ENCODE assay signal across 8 cellular contexts in the genomic region with DNA sequence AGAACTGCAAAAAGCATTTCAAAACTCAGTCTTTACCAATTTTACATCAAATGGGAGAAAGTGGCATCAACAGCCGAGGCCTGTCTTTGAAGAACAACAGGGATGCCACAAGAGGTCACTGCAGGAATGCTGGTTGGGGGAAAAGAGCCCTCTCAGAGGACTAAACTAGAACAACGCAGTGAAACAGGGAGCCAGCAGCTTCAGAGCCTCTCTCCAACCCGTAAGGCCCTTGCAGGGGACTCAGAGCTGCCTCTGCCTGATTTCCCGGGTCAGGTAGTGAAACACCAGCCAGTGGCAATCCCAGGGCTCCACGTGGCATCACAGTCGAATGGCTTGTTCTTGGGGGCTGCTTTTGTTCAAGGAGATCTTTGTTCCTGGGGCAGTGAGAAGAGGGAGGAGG. TPM values are rescaled to one million over a fixed set of nuclear protein-coding genes. Genes with fewer than 3 reads are reported as not detected.
A peak's percentile ranks its signal among the peaks of the same experiment; 100 is the strongest.
DNase-seq lines count a peak whose midpoint lies in the region; ATAC-seq and TF ChIP-seq lines count a peak whose summit lies in the region.

No MANE protein-coding gene starts in this region.

- no peaks in the 10 kb centered on the region for H4K20me1 ChIP-seq in OCI-LY3 (ENCODE audit: insufficient read depth, low read length)

- peak overlapping the region; percentile 56; the same call in 1 of the 2 replicates for H2AFZ ChIP-seq in OCI-LY3 (ENCODE audit: low read depth, low read length)

- ATAC-seq in lung (ENCODE audit: insufficient read depth, low FRiP score), result peak; percentile 61
- no peak for ATAC-seq in HG03442 (IDR thresholded peaks at IDR 0.05; ENCODE audit: unreplicated experiment)
- no peak for ATAC-seq in GM21737 (IDR thresholded peaks at IDR 0.05; ENCODE audit: unreplicated experiment)
- ATAC-seq in HG02588 (IDR thresholded peaks at IDR 0.05; ENCODE audit: unreplicated experiment), result no peak

- in situ Hi-C loops in HAP-1 (cut with MboI; ENCODE audit: low sequenced_read_pairs), result no loop called here

- H3K9me3 ChIP-seq in HAP-1, result no peaks in the 10 kb centered on the region
- H3K9me3 ChIP-seq in OCI-LY3 (ENCODE audit: insufficient read depth, low read length), result no peaks in the 10 kb centered on the region
- H3K9me3 ChIP-seq in lung (ENCODE audit: control insufficient read depth in 2 of 2, insufficient read depth in 1 of 2, low read length in 1 of 2), result peaks cover 0 to 2% of the 10 kb centered on the region in 2 donors

- no peak overlapping the region for H3K4me3 ChIP-seq in HAP-1
- no peak overlapping the region for H3K4me3 ChIP-seq in OCI-LY3 (ENCODE audit: low read length)
- H3K4me3 ChIP-seq in lung, result no peak overlapping the region

- WGBS in lung, 2 donors, result 13 to 31% methylated on average over 6 of the region's 6 CpGs

- TF ChIP-seq CTCF in OCI-LY3 (IDR thresholded peaks at IDR 0.05; ENCODE audit: low read depth, low read length) (peak; percentile 96), lung (IDR thresholded peaks at IDR 0.05; ENCODE audit: control extremely low read depth, extremely low read depth) (peak; percentile 38)

- no peaks in the 10 kb centered on the region for H3K27me3 ChIP-seq in HAP-1 (ENCODE audit: low read depth)
- H3K27me3 ChIP-seq in OCI-LY3 (ENCODE audit: low read depth, low read length), result no peaks in the 10 kb centered on the region
- H3K27me3 ChIP-seq in lung (ENCODE audit: control insufficient read depth, insufficient read depth), result no peaks in the 10 kb centered on the region

- no peaks in the 10 kb centered on the region for H3K79me2 ChIP-seq in OCI-LY3 (ENCODE audit: low read length)

- no peak overlapping the region for H3K9ac ChIP-seq in OCI-LY3 (ENCODE audit: low read length)

- DNase-seq in DMS114 treated with DMSO at 0.1 percent for 48 hours (lab: John Stamatoyannopoulos, UW; ENCODE audit: unreplicated experiment) (peak; percentile 63), HAP-1 (ENCODE audit: low spot score in 2 of 2) (peak; percentile 27 to 45), dermis microvascular lymphatic vessel endothelial cell (ENCODE audit: low read depth in 2 of 2) (peak; percentile 72 to 75), lung (ENCODE audit: low spot score) (peak; percentile 65)

- H3K36me3 ChIP-seq in HAP-1 (replicated peaks) (no peaks in the 10 kb centered on the region), OCI-LY3 (replicated peaks; ENCODE audit: low read depth, low read length) (no peaks in the 10 kb centered on the region), lung (ENCODE audit: control insufficient read depth in 2 of 2, insufficient read depth in 2 of 2, low read length in 2 of 2) (no peaks in the 10 kb centered on the region)

- H3K4me1 ChIP-seq in HAP-1, result no peaks in the 10 kb centered on the region
- H3K4me1 ChIP-seq in OCI-LY3 (ENCODE audit: low read length), result peaks cover 15% of the 10 kb centered on the region
- peaks cover 0 to 1% of the 10 kb centered on the region in 2 donors for H3K4me1 ChIP-seq in lung (ENCODE audit: control insufficient read depth in 2 of 2, insufficient read depth in 2 of 2, low read length in 2 of 2)

- peak overlapping the region; percentile 19; the same call in 1 of the 2 replicates for H3K4me2 ChIP-seq in OCI-LY3 (ENCODE audit: low read length)

- H3K27ac ChIP-seq in OCI-LY3 (ENCODE audit: low read length), result no peak overlapping the region
- no peak overlapping the region for H3K27ac ChIP-seq in lung (ENCODE audit: low read depth in 1 of 2, low read length in 1 of 2)

RNA-seq across cellular contexts. Expression of a gene that starts 55.0 kb away (rescaled TPM):
- total RNA-seq in dermis microvascular lymphatic vessel endothelial cell (not detected in 2 replicates), lung (not detected)
- polyA plus RNA-seq in lung, result not detected
